In the genomic region with DNA sequence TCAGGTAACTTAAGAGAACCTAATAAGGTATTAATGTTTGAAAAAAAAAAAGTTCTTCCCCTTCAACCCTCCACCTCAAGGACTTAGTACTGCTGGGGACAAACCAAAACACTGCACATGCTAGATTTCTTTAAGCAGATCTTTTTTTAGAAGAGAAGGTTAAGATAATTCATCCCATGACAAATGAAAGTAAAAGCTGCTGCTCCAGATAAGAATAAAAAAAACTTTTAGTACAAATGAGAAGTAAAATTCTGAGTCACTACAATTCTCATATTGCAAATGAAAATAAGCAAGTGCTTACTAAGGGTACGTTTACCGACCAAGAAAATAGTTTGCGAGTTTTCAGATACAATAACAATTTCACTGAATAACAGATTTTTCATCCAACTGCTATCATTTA, we compare ENCODE assay signal across 9 cellular contexts. TPM values are rescaled to one million over a fixed set of nuclear protein-coding genes. Genes with fewer than 3 reads are reported as not detected.
DNase-seq lines count a peak whose midpoint lies in the region; ATAC-seq and TF ChIP-seq lines count a peak whose summit lies in the region.
"Had no signal": no experiment of that assay in that cellular context is flagged by ENCODE, and none has a peak within 500 bp of the region (broad histone marks: within the 10 kb centered on the region; RNA-seq: fewer than 3 reads in every experiment).

No MANE protein-coding gene starts in this region.

- H3K27ac ChIP-seq in OCI-LY7 (ENCODE audit: low read depth, low read length, poor library complexity, severe bottlenecking): no peak overlapping the region

- H3K4me2 ChIP-seq in OCI-LY7 (ENCODE audit: low read length): no peak overlapping the region

- H3K9me2 ChIP-seq in OCI-LY7 (ENCODE audit: insufficient read depth, low read length): no peaks in the 10 kb centered on the region

- no peak for DNase-seq in activated CD8-positive, alpha-beta T cell treated with anti-CD3 and anti-CD28 coated beads for 36 hours
- DNase-seq in activated CD8-positive, alpha-beta T cell treated with anti-CD3 and anti-CD28 coated beads, Interleukin-2, amount 10 ng/mL, durations not matched to agents 7 days and 5 days: no peak
- DNase-seq in astrocyte of the hippocampus (ENCODE audit: low read depth, low spot score) (peak; percentile 2), NOMO-1 treated with DMSO at 0.1 percent for 48 hours (lab: John Stamatoyannopoulos, UW; ENCODE audit: unreplicated experiment) (no peak), cerebellar cortex (ENCODE audit: low spot score) (no peak), OCI-LY7 (ENCODE audit: low spot score) (no peak)
- DNase-seq in stimulated activated naive CD8-positive, alpha-beta T cell treated with anti-CD3 and anti-CD28 coated beads, Interleukin-15, amount 100 ng/mL, for 72 hours: no peak
- DNase-seq: NCI-H1092 had no signal

- H3K79me2 ChIP-seq in OCI-LY7 (ENCODE audit: insufficient read depth, low read depth, low read length): peaks cover 71% of the 10 kb centered on the region

- H3K4me1 ChIP-seq in OCI-LY7 (ENCODE audit: insufficient read depth, low read length, poor library complexity, severe bottlenecking): peaks cover 3% of the 10 kb centered on the region

- ATAC-seq in activated CD8-positive, alpha-beta T cell treated with anti-CD3 and anti-CD28 coated beads for 36 hours: peak; percentile 62
- no peak for ATAC-seq in activated CD8-positive, alpha-beta T cell treated with anti-CD3 and anti-CD28 coated beads, Interleukin-2, amount 10 ng/mL, durations not matched to agents 7 days and 5 days
- ATAC-seq in HG02885 (IDR thresholded peaks at IDR 0.05; ENCODE audit: poor library complexity, unreplicated experiment): peak; percentile 84
- no peak for ATAC-seq in stimulated activated naive CD8-positive, alpha-beta T cell treated with anti-CD3 and anti-CD28 coated beads, Interleukin-15, amount 100 ng/mL, for 72 hours

- H3K4me1 Mint-ChIP-seq in activated CD8-positive, alpha-beta T cell treated with anti-CD3 and anti-CD28 coated beads for 36 hours (ENCODE audit: low read depth): peaks cover 40% of the 10 kb centered on the region
- H3K4me1 Mint-ChIP-seq in activated CD8-positive, alpha-beta T cell treated with anti-CD3 and anti-CD28 coated beads, Interleukin-2, amount 10 ng/mL, durations not matched to agents 7 days and 5 days (ENCODE audit: low read depth): peaks cover 20% of the 10 kb centered on the region
- H3K4me1 Mint-ChIP-seq in stimulated activated naive CD8-positive, alpha-beta T cell treated with anti-CD3 and anti-CD28 coated beads, Interleukin-15, amount 100 ng/mL, for 72 hours: peaks cover 34% of the 10 kb centered on the region

- no peak overlapping the region for H3K4me3 ChIP-seq in OCI-LY7 (ENCODE audit: low read depth, low read length, poor library complexity, severe bottlenecking)

- CTCF ChIA-PET in activated CD8-positive, alpha-beta T cell treated with anti-CD3 and anti-CD28 coated beads for 36 hours (lab: Charles Lee): interaction anchor here (1.6 kb wide), 1 partner anchor 141 kb away, joined by 4 read pairs; no protein-coding TSS in a partner anchor
- CTCF ChIA-PET in activated CD8-positive, alpha-beta T cell treated with anti-CD3 and anti-CD28 coated beads, Interleukin-2, amount 10 ng/mL, durations not matched to agents 7 days and 5 days (lab: Charles Lee): interaction anchor here (0.7 to 2.1 kb wide), 4 partner anchors 10 to 141 kb away, joined by 3 to 12 read pairs (median 4); partner anchors contain the start of gene STAM2
- CTCF ChIA-PET in OCI-LY7 (lab: Charles Lee; ENCODE audit: unreplicated experiment): no interaction called here

- no peaks in the 10 kb centered on the region for H3K9me3 Mint-ChIP-seq in activated CD8-positive, alpha-beta T cell treated with anti-CD3 and anti-CD28 coated beads for 36 hours
- peaks cover 4% of the 10 kb centered on the region for H3K9me3 Mint-ChIP-seq in activated CD8-positive, alpha-beta T cell treated with anti-CD3 and anti-CD28 coated beads, Interleukin-2, amount 10 ng/mL, durations not matched to agents 7 days and 5 days (ENCODE audit: insufficient read depth)
- H3K9me3 Mint-ChIP-seq in stimulated activated naive CD8-positive, alpha-beta T cell treated with anti-CD3 and anti-CD28 coated beads, Interleukin-15, amount 100 ng/mL, for 72 hours: no peaks in the 10 kb centered on the region

- BruUV-seq in OCI-LY7 (replicated peaks; lab: Mats Ljungman, UMichigan): no TSS peak

- peak overlapping the region; percentile 38 for H3K27ac Mint-ChIP-seq in activated CD8-positive, alpha-beta T cell treated with anti-CD3 and anti-CD28 coated beads for 36 hours
- no peak overlapping the region for H3K27ac Mint-ChIP-seq in activated CD8-positive, alpha-beta T cell treated with anti-CD3 and anti-CD28 coated beads, Interleukin-2, amount 10 ng/mL, durations not matched to agents 7 days and 5 days
- H3K27ac Mint-ChIP-seq in stimulated activated naive CD8-positive, alpha-beta T cell treated with anti-CD3 and anti-CD28 coated beads, Interleukin-15, amount 100 ng/mL, for 72 hours: no peak overlapping the region

- 0 out of 2 replicates have a peak, but pooled peaks cover under 1% of the 10 kb centered on the region for H3K9me3 ChIP-seq in OCI-LY7 (ENCODE audit: low read length)

- no peak for TF ChIP-seq CTCF in activated CD8-positive, alpha-beta T cell treated with anti-CD3 and anti-CD28 coated beads for 36 hours (IDR thresholded peaks at IDR 0.05)
- TF ChIP-seq CTCF in OCI-LY7 (conservative IDR thresholded peaks at IDR 0.05; ENCODE audit: low read length): no peak

- H3K36me3 ChIP-seq in OCI-LY7 (ENCODE audit: insufficient read depth, low read length): peaks cover 4% of the 10 kb centered on the region; the same call in 1 of the 2 replicates

- H3K4me3 Mint-ChIP-seq in activated CD8-positive, alpha-beta T cell treated with anti-CD3 and anti-CD28 coated beads for 36 hours: peak overlapping the region; percentile 6
- H3K4me3 Mint-ChIP-seq in activated CD8-positive, alpha-beta T cell treated with anti-CD3 and anti-CD28 coated beads, Interleukin-2, amount 10 ng/mL, durations not matched to agents 7 days and 5 days: no peak overlapping the region
- H3K4me3 Mint-ChIP-seq in stimulated activated naive CD8-positive, alpha-beta T cell treated with anti-CD3 and anti-CD28 coated beads, Interleukin-15, amount 100 ng/mL, for 72 hours: peak overlapping the region; percentile 26 to 32

- H3K27me3 Mint-ChIP-seq in activated CD8-positive, alpha-beta T cell treated with anti-CD3 and anti-CD28 coated beads for 36 hours: no peaks in the 10 kb centered on the region
- H3K27me3 Mint-ChIP-seq in activated CD8-positive, alpha-beta T cell treated with anti-CD3 and anti-CD28 coated beads, Interleukin-2, amount 10 ng/mL, durations not matched to agents 7 days and 5 days (ENCODE audit: low read depth): no peaks in the 10 kb centered on the region
- no peaks in the 10 kb centered on the region for H3K27me3 Mint-ChIP-seq in stimulated activated naive CD8-positive, alpha-beta T cell treated with anti-CD3 and anti-CD28 coated beads, Interleukin-15, amount 100 ng/mL, for 72 hours

- peaks cover 4% of the 10 kb centered on the region for H3K36me3 Mint-ChIP-seq in activated CD8-positive, alpha-beta T cell treated with anti-CD3 and anti-CD28 coated beads for 36 hours (ENCODE audit: low read depth)
- peaks cover 5% of the 10 kb centered on the region for H3K36me3 Mint-ChIP-seq in activated CD8-positive, alpha-beta T cell treated with anti-CD3 and anti-CD28 coated beads, Interleukin-2, amount 10 ng/mL, durations not matched to agents 7 days and 5 days (ENCODE audit: low read depth)

- H4K20me1 ChIP-seq in OCI-LY7 (ENCODE audit: insufficient read depth, low read length): 0 out of 2 replicates have a peak, but pooled peaks cover 4% of the 10 kb centered on the region

- POLR2A ChIA-PET in activated CD8-positive, alpha-beta T cell treated with anti-CD3 and anti-CD28 coated beads for 36 hours (lab: Charles Lee): interaction anchor here (2.1 kb wide), 1 partner anchor 9 kb away, joined by 7 read pairs; the partner anchor contains the start of gene STAM2
- POLR2A ChIA-PET in activated CD8-positive, alpha-beta T cell treated with anti-CD3 and anti-CD28 coated beads, Interleukin-2, amount 10 ng/mL, durations not matched to agents 7 days and 5 days (lab: Charles Lee): no interaction called here
- POLR2A ChIA-PET in OCI-LY7 (lab: Charles Lee): interaction anchor here (0.5 to 1.6 kb wide), 5 partner anchors 10 to 486 kb away, joined by 3 to 5 read pairs (median 3); partner anchors contain the start of gene STAM2

- intact Hi-C loops in activated CD8-positive, alpha-beta T cell treated with anti-CD3 and anti-CD28 coated beads for 36 hours (cut with micrococcal nuclease): no loop called here
- intact Hi-C loops in OCI-LY7 (cut with micrococcal nuclease; ENCODE audit: unreplicated experiment): no loop called here

- no peak overlapping the region for H2AFZ ChIP-seq in OCI-LY7 (ENCODE audit: low read length)

RNA-seq across cellular contexts. Expression of gene STAM2, which starts 8.9 kb away (rescaled TPM):
- total RNA-seq in activated CD8-positive, alpha-beta T cell treated with anti-CD3 and anti-CD28 coated beads for 36 hours: 10 to 100 TPM; 13.0 to 13.3 TPM
- total RNA-seq in activated CD8-positive, alpha-beta T cell treated with anti-CD3 and anti-CD28 coated beads, Interleukin-2, amount 10 ng/mL, durations not matched to agents 7 days and 5 days: 10 to 100 TPM; 15.5 to 17.5 TPM
- 17.7 and 19.6 TPM in 2 replicates for total RNA-seq in OCI-LY7 (2014; rRNA removed; shearing (Covaris generic))
- 22.1 and 23.4 TPM in 2 replicates for total RNA-seq in OCI-LY7 (2022)

Comparison
In these comparisons a context has a peak if more than half of its experiments do, and no peak if none do; other contexts are left out.
1. ATAC-seq: peak in activated CD8-positive, alpha-beta T cell treated with anti-CD3 and anti-CD28 coated beads for 36 hours (single experiment) and HG02885 (single experiment); none in activated CD8-positive, alpha-beta T cell treated with anti-CD3 and anti-CD28 coated beads, Interleukin-2, amount 10 ng/mL, durations not matched to agents 7 days and 5 days (single experiment) and stimulated activated naive CD8-positive, alpha-beta T cell treated with anti-CD3 and anti-CD28 coated beads, Interleukin-15, amount 100 ng/mL, for 72 hours (single experiment).